ENCODE assay signal across 29 cellular contexts in the genomic region with DNA sequence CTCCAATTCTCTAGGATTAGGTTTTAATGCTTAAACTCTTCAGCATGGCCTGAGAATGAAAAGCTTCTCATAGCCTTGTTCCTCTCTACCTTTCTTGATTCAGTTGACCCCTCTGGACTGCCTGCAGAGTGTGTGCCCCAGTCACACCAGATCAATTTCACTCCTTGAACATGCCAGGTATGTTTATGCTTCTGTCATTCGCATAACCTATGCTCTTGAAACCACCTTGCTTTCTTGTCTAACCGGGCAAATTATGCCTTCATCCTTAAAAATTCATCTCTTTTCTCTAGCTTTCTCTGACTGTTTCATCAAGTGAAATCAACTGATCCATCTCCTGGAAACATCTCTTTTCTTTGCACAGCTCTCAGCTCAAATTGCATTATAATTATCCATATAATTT. TPM values are rescaled to one million over a fixed set of nuclear protein-coding genes. Genes with fewer than 3 reads are reported as not detected.
"Had no signal": no experiment of that assay in that cellular context is flagged by ENCODE, and none has a peak within 500 bp of the region (broad histone marks: within the 10 kb centered on the region; RNA-seq: fewer than 3 reads in every experiment).

No MANE protein-coding gene starts in this region.

- H3K27ac Mint-ChIP-seq: immature natural killer cell; naive thymus-derived CD8-positive, alpha-beta T cell; nephron; stimulated activated memory B cell treated with anti-CD40 and anti-IgM and Interleukin-4, amounts not matched to agents 10 μg/mL and 1 μg/mL and 100 μg/mL, for 72 hours; stimulated activated naive CD8-positive, alpha-beta T cell treated with anti-CD3 and anti-CD28 coated beads, Interleukin-15, amount 100 ng/mL, for 72 hours had no signal

- H3K4me1 Mint-ChIP-seq: immature natural killer cell; naive thymus-derived CD8-positive, alpha-beta T cell; stimulated activated memory B cell treated with anti-CD40 and anti-IgM and Interleukin-4, amounts not matched to agents 10 μg/mL and 1 μg/mL and 100 μg/mL, for 72 hours; stimulated activated naive CD8-positive, alpha-beta T cell treated with anti-CD3 and anti-CD28 coated beads, Interleukin-15, amount 100 ng/mL, for 72 hours had no signal

- H3K4me1 ChIP-seq: left lung, lower lobe of right lung, pancreas, prostate gland, upper lobe of right lung had no signal

- H3K9me3 Mint-ChIP-seq: nephron had no signal

- H3K27ac ChIP-seq: left lung, lower lobe of right lung, pancreas, prostate gland, skin epidermis, spleen, tibial nerve, upper lobe of right lung had no signal

- FAIRE-seq: islet of Langerhans, kidney, pancreas, urothelium cell line had no signal

- DNase-seq: hypothalamus; immature natural killer cell; kidney; left colon; left lung; lower lobe of right lung; mammary epithelial cell; mesenchymal stem cell; naive thymus-derived CD8-positive, alpha-beta T cell; nucleus accumbens; pancreas; posterior cingulate gyrus; retina; right cardiac atrium; spleen; stimulated activated CD4-positive, alpha-beta T cell treated with anti-CD3 and anti-CD28 coated beads, Interleukin-4, amount 100 ng/mL, for 4 hours; stimulated activated CD8-positive, alpha-beta memory T cell treated with anti-CD3 and anti-CD28 coated beads, Interleukin-4, amount 100 ng/mL, for 48 hours; stimulated activated naive CD4-positive, alpha-beta T cell treated with Interleukin-2 at 50 U/mL for 16 hours; stimulated activated naive CD8-positive, alpha-beta T cell treated with anti-CD3 and anti-CD28 coated beads, Interleukin-15, amount 100 ng/mL, for 72 hours; substantia nigra; upper lobe of right lung had no signal

- ATAC-seq: left colon; left lung; lower lobe of right lung; naive thymus-derived CD8-positive, alpha-beta T cell; pancreas; right cardiac atrium; sciatic nerve; stimulated activated memory B cell treated with anti-CD40 and anti-IgM and Interleukin-4, amounts not matched to agents 10 μg/mL and 1 μg/mL and 100 μg/mL, for 72 hours; stimulated activated naive CD8-positive, alpha-beta T cell treated with anti-CD3 and anti-CD28 coated beads, Interleukin-15, amount 100 ng/mL, for 72 hours; upper lobe of right lung had no signal

- H3K27me3 ChIP-seq: left lung, spleen, tibial nerve, upper lobe of right lung had no signal

- H3K9me3 ChIP-seq: left lung, lower lobe of right lung, pancreas, prostate gland, tibial nerve, upper lobe of right lung had no signal

- H3K36me3 Mint-ChIP-seq: immature natural killer cell; naive thymus-derived CD8-positive, alpha-beta T cell; stimulated activated memory B cell treated with anti-CD40 and anti-IgM and Interleukin-4, amounts not matched to agents 10 μg/mL and 1 μg/mL and 100 μg/mL, for 72 hours had no signal

- H3K36me3 ChIP-seq: left lung, lower lobe of right lung, pancreas, prostate gland, spleen, upper lobe of right lung had no signal

- H3K4me3 Mint-ChIP-seq: immature natural killer cell; naive thymus-derived CD8-positive, alpha-beta T cell; nephron; stimulated activated memory B cell treated with anti-CD40 and anti-IgM and Interleukin-4, amounts not matched to agents 10 μg/mL and 1 μg/mL and 100 μg/mL, for 72 hours; stimulated activated naive CD8-positive, alpha-beta T cell treated with anti-CD3 and anti-CD28 coated beads, Interleukin-15, amount 100 ng/mL, for 72 hours had no signal

- H3K27me3 Mint-ChIP-seq: naive thymus-derived CD8-positive, alpha-beta T cell; stimulated activated memory B cell treated with anti-CD40 and anti-IgM and Interleukin-4, amounts not matched to agents 10 μg/mL and 1 μg/mL and 100 μg/mL, for 72 hours; stimulated activated naive CD8-positive, alpha-beta T cell treated with anti-CD3 and anti-CD28 coated beads, Interleukin-15, amount 100 ng/mL, for 72 hours had no signal

- H3K4me3 ChIP-seq: left lung, lower lobe of right lung, pancreas, prostate gland, skin epidermis, spleen, tibial nerve, upper lobe of right lung had no signal

RNA-seq across cellular contexts. Expression of a gene that starts 42.3 kb away (rescaled TPM):
- total RNA-seq: naive thymus-derived CD8-positive, alpha-beta T cell had no signal
- polyA plus RNA-seq: immature natural killer cell; naive thymus-derived CD8-positive, alpha-beta T cell had no signal
